Comparison of ENCODE assay signal across 8 cellular contexts in genomic region chr3:9951126-9951525, GRCh38. TPM values are rescaled to one million over a fixed set of nuclear protein-coding genes. Genes with fewer than 3 reads are reported as not detected.
DNase-seq lines count a peak whose midpoint lies in the region; ATAC-seq and TF ChIP-seq lines count a peak whose summit lies in the region.

No MANE protein-coding gene starts in this region.

- no peaks in the 10 kb centered on the region for H3K36me3 Mint-ChIP-seq in activated CD8-positive, alpha-beta memory T cell treated with anti-CD3 and anti-CD28 coated beads, Interleukin-2, amount 10 ng/mL, durations not matched to agents 7 days and 5 days
- no peaks in the 10 kb centered on the region for H3K36me3 Mint-ChIP-seq in activated naive CD8-positive, alpha-beta T cell treated with anti-CD3 and anti-CD28 coated beads, Interleukin-2, amount 50 U/mL, for 24 hours (ENCODE audit: low read depth)

- intact Hi-C loops in mammary epithelial cell (cut with micrococcal nuclease) = no loop called here

- 75% methylated on average over 7 of the region's 7 CpGs for WGBS in mammary epithelial cell (ENCODE audit: low coverage, missing lambda C conversion rate)

- H3K27me3 ChIP-seq in mammary epithelial cell (ENCODE audit: insufficient read depth, low read length) = no peaks in the 10 kb centered on the region

- H3K9me3 Mint-ChIP-seq in activated CD8-positive, alpha-beta memory T cell treated with anti-CD3 and anti-CD28 coated beads, Interleukin-2, amount 10 ng/mL, durations not matched to agents 7 days and 5 days (ENCODE audit: low read depth) = no peaks in the 10 kb centered on the region
- H3K9me3 Mint-ChIP-seq in activated naive CD8-positive, alpha-beta T cell treated with anti-CD3 and anti-CD28 coated beads, Interleukin-2, amount 50 U/mL, for 24 hours = no peaks in the 10 kb centered on the region

- no peak overlapping the region for H3K4me2 ChIP-seq in mammary epithelial cell (ENCODE audit: insufficient read depth, low read depth, low read length)

- no TSS peak for BruUV-seq in mammary epithelial cell (replicated peaks; lab: Mats Ljungman, UMichigan)

- in situ Hi-C loops in mammary epithelial cell (cut with MboI; ENCODE audit: low sequenced_read_pairs in 2 of 2) = no loop called here

- H3K4me3 Mint-ChIP-seq in activated CD8-positive, alpha-beta memory T cell treated with anti-CD3 and anti-CD28 coated beads, Interleukin-2, amount 10 ng/mL, durations not matched to agents 7 days and 5 days = peak overlapping the region; percentile 76
- peak overlapping the region; percentile 85 for H3K4me3 Mint-ChIP-seq in activated naive CD8-positive, alpha-beta T cell treated with anti-CD3 and anti-CD28 coated beads, Interleukin-2, amount 50 U/mL, for 24 hours

- H3K9ac ChIP-seq in mammary epithelial cell (ENCODE audit: insufficient read depth, low read length) = no peak overlapping the region

- peaks cover 20% of the 10 kb centered on the region for H3K4me1 Mint-ChIP-seq in activated CD8-positive, alpha-beta memory T cell treated with anti-CD3 and anti-CD28 coated beads, Interleukin-2, amount 10 ng/mL, durations not matched to agents 7 days and 5 days
- peaks cover 24% of the 10 kb centered on the region for H3K4me1 Mint-ChIP-seq in activated naive CD8-positive, alpha-beta T cell treated with anti-CD3 and anti-CD28 coated beads, Interleukin-2, amount 50 U/mL, for 24 hours

- no peaks in the 10 kb centered on the region for H3K9me3 ChIP-seq in mammary epithelial cell (replicated peaks; ENCODE audit: insufficient read depth, low read length)

- no peaks in the 10 kb centered on the region for H4K20me1 ChIP-seq in mammary epithelial cell (ENCODE audit: insufficient read depth, low read length)

- no peak overlapping the region for H2AFZ ChIP-seq in mammary epithelial cell (ENCODE audit: low read depth, low read length)

- peaks cover 17% of the 10 kb centered on the region for H3K4me1 ChIP-seq in mammary epithelial cell (ENCODE audit: insufficient read depth, low read length)

- no peaks in the 10 kb centered on the region for H3K27me3 Mint-ChIP-seq in activated CD8-positive, alpha-beta memory T cell treated with anti-CD3 and anti-CD28 coated beads, Interleukin-2, amount 10 ng/mL, durations not matched to agents 7 days and 5 days
- H3K27me3 Mint-ChIP-seq in activated naive CD8-positive, alpha-beta T cell treated with anti-CD3 and anti-CD28 coated beads, Interleukin-2, amount 50 U/mL, for 24 hours = no peaks in the 10 kb centered on the region

- dilution Hi-C loops in mammary epithelial cell (cut with HindIII; ENCODE audit: low sequenced_read_pairs) = loop anchor here (5.0 kb wide), 1 partner anchor 56 kb away; no protein-coding TSS in a partner anchor

- no peak overlapping the region for H3K27ac ChIP-seq in mammary epithelial cell (ENCODE audit: insufficient read depth, low read depth, low read length)

- no peaks in the 10 kb centered on the region for H3K36me3 ChIP-seq in mammary epithelial cell (ENCODE audit: insufficient read depth, low read length)

- no peak for DNase-seq in activated CD8-positive, alpha-beta memory T cell treated with anti-CD3 and anti-CD28 coated beads, Interleukin-2, amount 10 ng/mL, durations not matched to agents 7 days and 5 days
- DNase-seq in activated CD8-positive, alpha-beta memory T cell treated with anti-CD3 and anti-CD28 coated beads, Interleukin-2, amount 50 U/mL, for 48 hours = no peak
- peak; percentile 36 for DNase-seq in activated naive CD8-positive, alpha-beta T cell treated with anti-CD3 and anti-CD28 coated beads, Interleukin-2, amount 50 U/mL, for 24 hours
- DNase-seq in stimulated activated CD8-positive, alpha-beta memory T cell treated with anti-CD3 and anti-CD28 coated beads, Interleukin-4, amount 100 ng/mL, for 48 hours = peak; percentile 38
- DNase-seq in nucleus accumbens (lab: John Stamatoyannopoulos, UW) (no peak), mammary epithelial cell (no peak)

- CTCF ChIA-PET in activated CD8-positive, alpha-beta memory T cell treated with anti-CD3 and anti-CD28 coated beads, Interleukin-2, amount 10 ng/mL, durations not matched to agents 7 days and 5 days (lab: Charles Lee) = interaction anchor here (1.0 to 1.8 kb wide), 3 partner anchors 9 to 18 kb away, joined by 3 to 5 read pairs (median 3); partner anchors contain the start of gene CRELD1
- CTCF ChIA-PET in mammary epithelial cell (lab: Charles Lee; ENCODE audit: low non-redundant PET) = no interaction called here

- H3K4me3 ChIP-seq in mammary epithelial cell (replicated peaks in 1 of 3; ENCODE audit: insufficient read depth in 1 of 3, low read depth in 2 of 3, low read length in 3 of 3) = no peak overlapping the region

- no peak for ATAC-seq in activated CD8-positive, alpha-beta memory T cell treated with anti-CD3 and anti-CD28 coated beads, Interleukin-2, amount 10 ng/mL, durations not matched to agents 7 days and 5 days
- peak; percentile 39 for ATAC-seq in HG03108 (IDR thresholded peaks at IDR 0.05; ENCODE audit: unreplicated experiment)
- peak; percentile 42 for ATAC-seq in activated naive CD8-positive, alpha-beta T cell treated with anti-CD3 and anti-CD28 coated beads, Interleukin-2, amount 50 U/mL, for 24 hours
- no peak for ATAC-seq in HG03469 (IDR thresholded peaks at IDR 0.05; ENCODE audit: unreplicated experiment)

- no peaks in the 10 kb centered on the region for H3K79me2 ChIP-seq in mammary epithelial cell (ENCODE audit: insufficient read depth, low read length)

- no peak for TF ChIP-seq CTCF in mammary epithelial cell (conservative IDR thresholded peaks at IDR 0.05 in 1 of 2, IDR thresholded peaks at IDR 0.05 in 1 of 2; ENCODE audit: extremely low read depth in 1 of 2, insufficient read depth in 1 of 2, low read depth in 1 of 2, low read length in 2 of 2)

- peak overlapping the region; percentile 62 for H3K27ac Mint-ChIP-seq in activated CD8-positive, alpha-beta memory T cell treated with anti-CD3 and anti-CD28 coated beads, Interleukin-2, amount 10 ng/mL, durations not matched to agents 7 days and 5 days
- H3K27ac Mint-ChIP-seq in activated naive CD8-positive, alpha-beta T cell treated with anti-CD3 and anti-CD28 coated beads, Interleukin-2, amount 50 U/mL, for 24 hours = peak overlapping the region; percentile 70

RNA-seq across cellular contexts. Expression of gene PRRT3, which starts 1.1 kb away (rescaled TPM):
- total RNA-seq in activated CD8-positive, alpha-beta memory T cell treated with anti-CD3 and anti-CD28 coated beads, Interleukin-2, amount 10 ng/mL, durations not matched to agents 7 days and 5 days = 1 to 10 TPM; 3.5 to 6.4 TPM
- total RNA-seq in mammary epithelial cell = 1 to 10 TPM; 1.8 to 2.0 TPM
- 0.70 TPM for polyA plus RNA-seq in mammary epithelial cell
- 1.9 TPM for polyA minus RNA-seq in mammary epithelial cell

RNA-seq across cellular contexts. Expression of gene CRELD1, which starts 17.5 kb away (rescaled TPM):
- total RNA-seq in activated CD8-positive, alpha-beta memory T cell treated with anti-CD3 and anti-CD28 coated beads, Interleukin-2, amount 10 ng/mL, durations not matched to agents 7 days and 5 days = 10 to 100 TPM; 17.4 to 18.9 TPM
- total RNA-seq in mammary epithelial cell = 10 to 100 TPM; 12.6 to 18.2 TPM
- 13.0 TPM for polyA plus RNA-seq in mammary epithelial cell
- 13.6 TPM for polyA minus RNA-seq in mammary epithelial cell

RNA-seq across cellular contexts. Expression of gene IL17RC, which starts 34.2 kb away (rescaled TPM):
- under 1 TPM; 0.30 to 0.41 TPM for total RNA-seq in activated CD8-positive, alpha-beta memory T cell treated with anti-CD3 and anti-CD28 coated beads, Interleukin-2, amount 10 ng/mL, durations not matched to agents 7 days and 5 days
- 10 to 100 TPM; 17.8 to 46.8 TPM for total RNA-seq in mammary epithelial cell
- polyA plus RNA-seq in mammary epithelial cell = 12.8 TPM
- polyA minus RNA-seq in mammary epithelial cell = 9.2 TPM

RNA-seq across cellular contexts. Expression of gene EMC3, which starts 35.5 kb away (rescaled TPM):
- total RNA-seq in activated CD8-positive, alpha-beta memory T cell treated with anti-CD3 and anti-CD28 coated beads, Interleukin-2, amount 10 ng/mL, durations not matched to agents 7 days and 5 days = 10 to 100 TPM; 52.5 to 63.8 TPM
- 10 to 100 TPM; 45.0 to 49.4 TPM for total RNA-seq in mammary epithelial cell
- polyA plus RNA-seq in mammary epithelial cell = 98.8 TPM
- polyA minus RNA-seq in mammary epithelial cell = 41.0 TPM

RNA-seq across cellular contexts. Expression of gene IL17RE, which starts 48.5 kb away (rescaled TPM):
- 1 to 10 TPM in 1 of 2 experiments, under 1 TPM in 1; 0.68 to 1.9 TPM for total RNA-seq in activated CD8-positive, alpha-beta memory T cell treated with anti-CD3 and anti-CD28 coated beads, Interleukin-2, amount 10 ng/mL, durations not matched to agents 7 days and 5 days
- 10 to 100 TPM; 10.6 to 13.3 TPM for total RNA-seq in mammary epithelial cell
- polyA plus RNA-seq in mammary epithelial cell = 10.2 TPM
- 18.0 TPM for polyA minus RNA-seq in mammary epithelial cell

Comparison
In these comparisons a context has a peak if more than half of its experiments do, and no peak if none do; other contexts are left out.
1. ATAC-seq: peak in HG03108 (single experiment) and activated naive CD8-positive, alpha-beta T cell treated with anti-CD3 and anti-CD28 coated beads, Interleukin-2, amount 50 U/mL, for 24 hours (single experiment); none in activated CD8-positive, alpha-beta memory T cell treated with anti-CD3 and anti-CD28 coated beads, Interleukin-2, amount 10 ng/mL, durations not matched to agents 7 days and 5 days (single experiment) and HG03469 (single experiment).
2. DNase-seq: peak in activated naive CD8-positive, alpha-beta T cell treated with anti-CD3 and anti-CD28 coated beads, Interleukin-2, amount 50 U/mL, for 24 hours (single experiment) and stimulated activated CD8-positive, alpha-beta memory T cell treated with anti-CD3 and anti-CD28 coated beads, Interleukin-4, amount 100 ng/mL, for 48 hours (single experiment); none in activated CD8-positive, alpha-beta memory T cell treated with anti-CD3 and anti-CD28 coated beads, Interleukin-2, amount 10 ng/mL, durations not matched to agents 7 days and 5 days (single experiment), activated CD8-positive, alpha-beta memory T cell treated with anti-CD3 and anti-CD28 coated beads, Interleukin-2, amount 50 U/mL, for 48 hours (single experiment), nucleus accumbens (0 of 56) and mammary epithelial cell (single experiment).
3. RNA of gene IL17RC, which starts 34.2 kb away (total RNA-seq): 17.8 to 46.8 TPM in mammary epithelial cell; 0.30 to 0.41 TPM in activated CD8-positive, alpha-beta memory T cell treated with anti-CD3 and anti-CD28 coated beads, Interleukin-2, amount 10 ng/mL, durations not matched to agents 7 days and 5 days; every median in the first group is over 10 times any median in the second.